Comparison of ENCODE assay signal across 18 cellular contexts in the genomic region with DNA sequence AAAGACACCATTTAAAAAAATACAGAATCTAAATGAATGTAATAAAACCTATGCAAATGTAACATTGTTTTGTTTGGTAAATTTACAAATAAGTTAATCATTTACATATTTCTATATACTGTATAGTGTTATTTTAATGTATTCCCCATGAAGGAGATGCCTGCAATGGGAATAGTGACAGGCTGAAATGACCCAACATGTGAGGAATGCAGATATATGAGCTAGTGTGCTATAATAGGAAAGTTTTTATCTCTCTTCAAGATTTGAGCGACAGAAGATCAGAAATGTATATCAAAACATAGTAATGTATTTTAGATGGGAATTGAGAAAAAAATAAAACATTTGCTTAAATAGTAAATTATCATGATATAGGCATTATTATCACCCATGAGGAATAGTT.
"Had no signal": no experiment of that assay in that cellular context is flagged by ENCODE, and none has a peak within 500 bp of the region (broad histone marks: within the 10 kb centered on the region; RNA-seq: fewer than 3 reads in every experiment).

No MANE protein-coding gene starts in this region.

- H3K4me2 ChIP-seq: neural progenitor cell had no signal

- H3K9me3 ChIP-seq: colonic mucosa, esophagus muscularis mucosa, suprapubic skin, upper lobe of left lung had no signal

- DNase-seq: activated CD4-positive, alpha-beta T cell treated with anti-CD3 and anti-CD28 coated beads for 4 hours; activated CD8-positive, alpha-beta memory T cell treated with anti-CD3 and anti-CD28 coated beads, Interleukin-2, amount 50 U/mL, for 48 hours; activated CD8-positive, alpha-beta T cell treated with anti-CD3 and anti-CD28 coated beads, Interleukin-2, amount 10 ng/mL, durations not matched to agents 7 days and 5 days; activated naive CD8-positive, alpha-beta T cell treated with anti-CD3 and anti-CD28 coated beads for 36 hours; aorta; colonic mucosa; head of caudate nucleus; left colon; naive B cell; upper lobe of left lung had no signal

- H3K27me3 Mint-ChIP-seq: activated naive CD8-positive, alpha-beta T cell treated with anti-CD3 and anti-CD28 coated beads for 36 hours; naive B cell; stimulated activated naive CD8-positive, alpha-beta T cell treated with anti-CD3 and anti-CD28 coated beads, Interleukin-15, Interleukin-2, amounts not matched to agents 100 ng/mL and 50 ng/mL, for 24 hours had no signal

- ATAC-seq: activated CD8-positive, alpha-beta T cell treated with anti-CD3 and anti-CD28 coated beads, Interleukin-2, amount 10 ng/mL, durations not matched to agents 7 days and 5 days; foreskin keratinocyte; left colon; sciatic nerve; WTC11 had no signal

- H3K4me1 ChIP-seq: colonic mucosa, esophagus muscularis mucosa, foreskin keratinocyte, neural progenitor cell, suprapubic skin, upper lobe of left lung had no signal

- H2AFZ ChIP-seq: neural progenitor cell had no signal

- H3K27ac Mint-ChIP-seq: activated CD8-positive, alpha-beta T cell treated with anti-CD3 and anti-CD28 coated beads, Interleukin-2, amount 10 ng/mL, durations not matched to agents 7 days and 5 days; activated naive CD8-positive, alpha-beta T cell treated with anti-CD3 and anti-CD28 coated beads for 36 hours; naive B cell; neural progenitor cell; stimulated activated naive CD8-positive, alpha-beta T cell treated with anti-CD3 and anti-CD28 coated beads, Interleukin-15, Interleukin-2, amounts not matched to agents 100 ng/mL and 50 ng/mL, for 24 hours; WTC11 had no signal

- H3K36me3 Mint-ChIP-seq: activated naive CD8-positive, alpha-beta T cell treated with anti-CD3 and anti-CD28 coated beads for 36 hours; naive B cell; neural progenitor cell; WTC11 had no signal

- H3K9me3 Mint-ChIP-seq: activated naive CD8-positive, alpha-beta T cell treated with anti-CD3 and anti-CD28 coated beads for 36 hours; neural progenitor cell; stimulated activated naive CD8-positive, alpha-beta T cell treated with anti-CD3 and anti-CD28 coated beads, Interleukin-15, Interleukin-2, amounts not matched to agents 100 ng/mL and 50 ng/mL, for 24 hours; WTC11 had no signal

- H3K4me3 Mint-ChIP-seq: activated CD8-positive, alpha-beta T cell treated with anti-CD3 and anti-CD28 coated beads, Interleukin-2, amount 10 ng/mL, durations not matched to agents 7 days and 5 days; activated naive CD8-positive, alpha-beta T cell treated with anti-CD3 and anti-CD28 coated beads for 36 hours; naive B cell; neural progenitor cell; stimulated activated naive CD8-positive, alpha-beta T cell treated with anti-CD3 and anti-CD28 coated beads, Interleukin-15, Interleukin-2, amounts not matched to agents 100 ng/mL and 50 ng/mL, for 24 hours; WTC11 had no signal

- H3K4me1 Mint-ChIP-seq: activated naive CD8-positive, alpha-beta T cell treated with anti-CD3 and anti-CD28 coated beads for 36 hours; naive B cell; neural progenitor cell; WTC11 had no signal

- H3K9ac ChIP-seq: neural progenitor cell had no signal

- H3K36me3 ChIP-seq: colonic mucosa, esophagus muscularis mucosa, neural progenitor cell, suprapubic skin, upper lobe of left lung had no signal

- H3K27ac ChIP-seq: colonic mucosa, esophagus muscularis mucosa, foreskin keratinocyte, neural progenitor cell, suprapubic skin, upper lobe of left lung had no signal

- H3K27me3 ChIP-seq: colonic mucosa, esophagus muscularis mucosa, foreskin keratinocyte, neural progenitor cell, suprapubic skin, upper lobe of left lung had no signal

- H3K4me3 ChIP-seq: colonic mucosa, esophagus muscularis mucosa, lung, neural progenitor cell, suprapubic skin, upper lobe of left lung had no signal
